In the genomic region with DNA sequence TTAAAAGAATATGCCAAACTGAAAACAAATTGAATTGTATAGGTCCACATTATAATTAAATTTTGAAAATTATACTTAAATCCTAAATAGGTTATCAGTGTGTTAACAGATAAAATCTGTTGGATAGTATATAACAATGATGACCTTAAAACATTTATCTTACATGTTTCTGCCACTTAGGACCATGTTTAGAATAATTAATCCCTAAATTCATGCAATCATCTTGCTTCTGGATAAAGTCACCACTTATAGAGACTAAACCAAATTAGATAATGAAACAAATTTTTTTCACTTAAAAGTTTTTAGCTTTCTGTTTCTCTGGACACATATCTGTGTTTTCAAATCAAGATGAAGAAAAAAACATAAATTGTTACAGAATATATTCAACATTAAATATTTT, we compare ENCODE assay signal across 23 cellular contexts.
A peak's percentile ranks its signal among the peaks of the same experiment; 100 is the strongest.
DNase-seq lines count a peak whose midpoint lies in the region; ATAC-seq, FAIRE-seq and TF ChIP-seq lines count a peak whose summit lies in the region.
"Had no signal": no experiment of that assay in that cellular context is flagged by ENCODE, and none has a peak within 500 bp of the region (broad histone marks: within the 10 kb centered on the region; RNA-seq: fewer than 3 reads in every experiment).

No MANE protein-coding gene starts in this region.

- ATAC-seq in SK-N-SH treated with all-trans-retinoic acid at 6 μM for 48 hours (no peak), HG03565 (IDR thresholded peaks at IDR 0.05; ENCODE audit: unreplicated experiment) (no peak), HG02938 (IDR thresholded peaks at IDR 0.05; ENCODE audit: unreplicated experiment) (no peak)
- ATAC-seq: A549 had no signal

- peak; percentile 19 for FAIRE-seq in G401.6 (lab: Jason Lieb, UNC)
- peak; percentile 26 for FAIRE-seq in frontal cortex (lab: Jason Lieb, UNC)
- FAIRE-seq: A549, GM12891, GM19239 had no signal

- DNase-seq in SK-N-DZ (ENCODE audit: low spot score) (peak; percentile 93), frontal cortex (ENCODE audit: low spot score in 2 of 2) (no peak), superior temporal gyrus (ENCODE audit: extremely low spot score) (no peak)
- DNase-seq: BE2C; C1 segment of cervical spinal cord; CD4-positive, alpha-beta memory T cell; CD4-positive, CD25-positive, alpha-beta regulatory T cell; CD8-positive, alpha-beta memory T cell; COR-L47; DMS 273 treated with DMSO at 0.1 percent for 48 hours; DMS153; DMS53; DMS79; DND-41; EL; GF-D8 had no signal

TF ChIP-seq in SK-N-SH treated with all-trans-retinoic acid at 6 μM for 48 hours, 23 proteins besides CTCF, POLR2A, EP300 and RAD21:
- TF ChIP-seq ZNF565 (CRISPR knock-in tag; conservative IDR thresholded peaks at IDR 0.05; ENCODE audit: low read depth), result no peak
- TF ChIP-seq ARNTL (CRISPR knock-in tag; IDR thresholded peaks at IDR 0.05; ENCODE audit: borderline replicate concordance, low read depth), result no peak
- peak; percentile 18; the same call in 1 of the 2 replicates for TF ChIP-seq ISL1 (CRISPR knock-in tag; IDR thresholded peaks at IDR 0.05)
- no peak for TF ChIP-seq RARB (CRISPR knock-in tag; IDR thresholded peaks at IDR 0.05)
- no peak for TF ChIP-seq SNAI2 (CRISPR knock-in tag; IDR thresholded peaks at IDR 0.05)
- TF ChIP-seq ZNF70 (CRISPR knock-in tag; IDR thresholded peaks at IDR 0.05), result no peak
- TF ChIP-seq, protein P1, sequence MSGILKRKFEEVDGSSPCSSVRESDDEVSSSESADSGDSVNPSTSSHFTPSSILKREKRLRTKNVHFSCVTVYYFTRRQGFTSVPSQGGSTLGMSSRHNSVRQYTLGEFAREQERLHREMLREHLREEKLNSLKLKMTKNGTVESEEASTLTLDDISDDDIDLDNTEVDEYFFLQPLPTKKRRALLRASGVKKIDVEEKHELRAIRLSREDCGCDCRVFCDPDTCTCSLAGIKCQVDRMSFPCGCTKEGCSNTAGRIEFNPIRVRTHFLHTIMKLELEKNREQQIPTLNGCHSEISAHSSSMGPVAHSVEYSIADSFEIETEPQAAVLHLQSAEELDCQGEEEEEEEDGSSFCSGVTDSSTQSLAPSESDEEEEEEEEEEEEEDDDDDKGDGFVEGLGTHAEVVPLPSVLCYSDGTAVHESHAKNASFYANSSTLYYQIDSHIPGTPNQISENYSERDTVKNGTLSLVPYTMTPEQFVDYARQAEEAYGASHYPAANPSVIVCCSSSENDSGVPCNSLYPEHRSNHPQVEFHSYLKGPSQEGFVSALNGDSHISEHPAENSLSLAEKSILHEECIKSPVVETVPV (CRISPR knock-in tag; IDR thresholded peaks at IDR 0.05), result no peak
- TF ChIP-seq ESRRG (CRISPR knock-in tag; IDR thresholded peaks at IDR 0.05), result no peak
- TF ChIP-seq GLIS3 (CRISPR knock-in tag; IDR thresholded peaks at IDR 0.05), result no peak
- TF ChIP-seq, protein P2, sequence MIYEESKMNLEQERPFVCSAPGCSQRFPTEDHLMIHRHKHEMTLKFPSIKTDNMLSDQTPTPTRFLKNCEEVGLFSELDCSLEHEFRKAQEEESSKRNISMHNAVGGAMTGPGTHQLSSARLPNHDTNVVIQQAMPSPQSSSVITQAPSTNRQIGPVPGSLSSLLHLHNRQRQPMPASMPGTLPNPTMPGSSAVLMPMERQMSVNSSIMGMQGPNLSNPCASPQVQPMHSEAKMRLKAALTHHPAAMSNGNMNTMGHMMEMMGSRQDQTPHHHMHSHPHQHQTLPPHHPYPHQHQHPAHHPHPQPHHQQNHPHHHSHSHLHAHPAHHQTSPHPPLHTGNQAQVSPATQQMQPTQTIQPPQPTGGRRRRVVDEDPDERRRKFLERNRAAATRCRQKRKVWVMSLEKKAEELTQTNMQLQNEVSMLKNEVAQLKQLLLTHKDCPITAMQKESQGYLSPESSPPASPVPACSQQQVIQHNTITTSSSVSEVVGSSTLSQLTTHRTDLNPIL (CRISPR knock-in tag; IDR thresholded peaks at IDR 0.05; ENCODE audit: low read depth), result no peak
- TF ChIP-seq ZC3H10 (CRISPR knock-in tag; IDR thresholded peaks at IDR 0.05), result no peak
- TF ChIP-seq, protein P3, sequence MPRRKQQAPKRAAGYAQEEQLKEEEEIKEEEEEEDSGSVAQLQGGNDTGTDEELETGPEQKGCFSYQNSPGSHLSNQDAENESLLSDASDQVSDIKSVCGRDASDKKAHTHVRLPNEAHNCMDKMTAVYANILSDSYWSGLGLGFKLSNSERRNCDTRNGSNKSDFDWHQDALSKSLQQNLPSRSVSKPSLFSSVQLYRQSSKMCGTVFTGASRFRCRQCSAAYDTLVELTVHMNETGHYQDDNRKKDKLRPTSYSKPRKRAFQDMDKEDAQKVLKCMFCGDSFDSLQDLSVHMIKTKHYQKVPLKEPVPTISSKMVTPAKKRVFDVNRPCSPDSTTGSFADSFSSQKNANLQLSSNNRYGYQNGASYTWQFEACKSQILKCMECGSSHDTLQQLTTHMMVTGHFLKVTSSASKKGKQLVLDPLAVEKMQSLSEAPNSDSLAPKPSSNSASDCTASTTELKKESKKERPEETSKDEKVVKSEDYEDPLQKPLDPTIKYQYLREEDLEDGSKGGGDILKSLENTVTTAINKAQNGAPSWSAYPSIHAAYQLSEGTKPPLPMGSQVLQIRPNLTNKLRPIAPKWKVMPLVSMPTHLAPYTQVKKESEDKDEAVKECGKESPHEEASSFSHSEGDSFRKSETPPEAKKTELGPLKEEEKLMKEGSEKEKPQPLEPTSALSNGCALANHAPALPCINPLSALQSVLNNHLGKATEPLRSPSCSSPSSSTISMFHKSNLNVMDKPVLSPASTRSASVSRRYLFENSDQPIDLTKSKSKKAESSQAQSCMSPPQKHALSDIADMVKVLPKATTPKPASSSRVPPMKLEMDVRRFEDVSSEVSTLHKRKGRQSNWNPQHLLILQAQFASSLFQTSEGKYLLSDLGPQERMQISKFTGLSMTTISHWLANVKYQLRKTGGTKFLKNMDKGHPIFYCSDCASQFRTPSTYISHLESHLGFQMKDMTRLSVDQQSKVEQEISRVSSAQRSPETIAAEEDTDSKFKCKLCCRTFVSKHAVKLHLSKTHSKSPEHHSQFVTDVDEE (CRISPR knock-in tag; IDR thresholded peaks at IDR 0.05), result no peak
- no peak for TF ChIP-seq BACH2 (CRISPR knock-in tag; IDR thresholded peaks at IDR 0.05; ENCODE audit: borderline replicate concordance)
- no peak for TF ChIP-seq ZFP3 (CRISPR knock-in tag; IDR thresholded peaks at IDR 0.05)
- TF ChIP-seq OSR1 (CRISPR knock-in tag; IDR thresholded peaks at IDR 0.05), result no peak
- TF ChIP-seq TCF4 (CRISPR knock-in tag; IDR thresholded peaks at IDR 0.05; ENCODE audit: borderline replicate concordance), result peak; percentile 81
